Comparison of ENCODE assay signal across 12 cellular contexts in genomic region chr13:40961224-40961623, GRCh38. TPM values are rescaled to one million over a fixed set of nuclear protein-coding genes. Genes with fewer than 3 reads are reported as not detected.
DNase-seq lines count a peak whose midpoint lies in the region; TF ChIP-seq lines count a peak whose summit lies in the region.
"Had no signal": no experiment of that assay in that cellular context is flagged by ENCODE, and none has a peak within 500 bp of the region (broad histone marks: within the 10 kb centered on the region; RNA-seq: fewer than 3 reads in every experiment).

No MANE protein-coding gene starts in this region.

- DNase-seq in activated CD4-positive, alpha-beta T cell treated with anti-CD3 and anti-CD28 coated beads, Interleukin-2, amount 10 ng/mL, durations not matched to agents 7 days and 5 days: no peak
- DNase-seq in activated CD4-positive, alpha-beta T cell treated with anti-CD3 and anti-CD28 coated beads for 48 hours: no peak
- DNase-seq in Kasumi-1 (lab: John Stamatoyannopoulos, UW): peak; percentile 60 to 77
- DNase-seq in activated CD4-positive, alpha-beta memory T cell treated with anti-CD3 and anti-CD28 coated beads for 36 hours: no peak
- DNase-seq in NCI-H510A treated with DMSO at 0.1 percent for 48 hours (lab: John Stamatoyannopoulos, UW): no peak
- no peak for DNase-seq in AG20443 (ENCODE audit: low spot score)
- DNase-seq in NCI-H345 treated with DMSO at 0.1 percent for 48 hours (lab: John Stamatoyannopoulos, UW; ENCODE audit: unreplicated experiment): no peak
- DNase-seq: central memory CD4-positive, alpha-beta T cell; H7; NCI-H2171 treated with DMSO at 0.1 percent for 48 hours had no signal

- peaks cover 37% of the 10 kb centered on the region for H3K36me3 Mint-ChIP-seq in activated CD4-positive, alpha-beta T cell treated with anti-CD3 and anti-CD28 coated beads, Interleukin-2, amount 10 ng/mL, durations not matched to agents 7 days and 5 days (ENCODE audit: low read depth)
- H3K36me3 Mint-ChIP-seq in activated CD4-positive, alpha-beta memory T cell treated with anti-CD3 and anti-CD28 coated beads for 36 hours: peaks cover 22% of the 10 kb centered on the region

- H3K9me3 Mint-ChIP-seq in activated CD4-positive, alpha-beta T cell treated with anti-CD3 and anti-CD28 coated beads, Interleukin-2, amount 10 ng/mL, durations not matched to agents 7 days and 5 days: no peaks in the 10 kb centered on the region
- no peaks in the 10 kb centered on the region for H3K9me3 Mint-ChIP-seq in activated CD4-positive, alpha-beta memory T cell treated with anti-CD3 and anti-CD28 coated beads for 36 hours

- no peaks in the 10 kb centered on the region for H3K9me3 ChIP-seq in neutrophil
- H3K9me3 ChIP-seq: A549 had no signal

- H3K36me3 ChIP-seq in neutrophil: peaks cover 16% of the 10 kb centered on the region

- H3K27me3 Mint-ChIP-seq in activated CD4-positive, alpha-beta T cell treated with anti-CD3 and anti-CD28 coated beads, Interleukin-2, amount 10 ng/mL, durations not matched to agents 7 days and 5 days: no peaks in the 10 kb centered on the region
- no peaks in the 10 kb centered on the region for H3K27me3 Mint-ChIP-seq in activated CD4-positive, alpha-beta memory T cell treated with anti-CD3 and anti-CD28 coated beads for 36 hours

- H3K4me1 ChIP-seq in neutrophil (ENCODE audit: control insufficient read depth in 1 of 2, insufficient read depth in 1 of 2, low read depth in 1 of 2, low read length in 1 of 2): peaks cover 67 to 68% of the 10 kb centered on the region in 2 experiments

- H3K4me1 Mint-ChIP-seq in activated CD4-positive, alpha-beta T cell treated with anti-CD3 and anti-CD28 coated beads, Interleukin-2, amount 10 ng/mL, durations not matched to agents 7 days and 5 days: peaks cover 52% of the 10 kb centered on the region
- H3K4me1 Mint-ChIP-seq in activated CD4-positive, alpha-beta memory T cell treated with anti-CD3 and anti-CD28 coated beads for 36 hours (ENCODE audit: low read depth): peaks cover 69% of the 10 kb centered on the region

- H3K4me3 ChIP-seq in neutrophil (ENCODE audit: low read depth in 1 of 2, low read length in 1 of 2): peak overlapping the region; percentile 48 to 51
- H3K4me3 ChIP-seq: A549 had no signal

- POLR2A ChIA-PET in activated CD4-positive, alpha-beta T cell treated with anti-CD3 and anti-CD28 coated beads, Interleukin-2, amount 10 ng/mL, durations not matched to agents 7 days and 5 days (lab: Charles Lee): interaction anchor here (0.6 to 0.9 kb wide), 2 partner anchors 8 to 9 kb away, joined by 3 to 6 read pairs; no protein-coding TSS in a partner anchor
- POLR2A ChIA-PET in activated CD4-positive, alpha-beta memory T cell treated with anti-CD3 and anti-CD28 coated beads for 36 hours (lab: Charles Lee): no interaction called here

- no peak for TF ChIP-seq CTCF in neutrophil (IDR thresholded peaks at IDR 0.05)

- H3K27me3 ChIP-seq in neutrophil: no peaks in the 10 kb centered on the region

- H3K27ac Mint-ChIP-seq in activated CD4-positive, alpha-beta T cell treated with anti-CD3 and anti-CD28 coated beads, Interleukin-2, amount 10 ng/mL, durations not matched to agents 7 days and 5 days: peak overlapping the region; percentile 44
- H3K27ac Mint-ChIP-seq in activated CD4-positive, alpha-beta memory T cell treated with anti-CD3 and anti-CD28 coated beads for 36 hours: peak overlapping the region; percentile 71

- intact Hi-C loops in activated CD4-positive, alpha-beta memory T cell treated with anti-CD3 and anti-CD28 coated beads for 36 hours (cut with micrococcal nuclease): no loop called here

- H3K4me3 Mint-ChIP-seq in activated CD4-positive, alpha-beta T cell treated with anti-CD3 and anti-CD28 coated beads, Interleukin-2, amount 10 ng/mL, durations not matched to agents 7 days and 5 days: no peak overlapping the region
- no peak overlapping the region for H3K4me3 Mint-ChIP-seq in activated CD4-positive, alpha-beta memory T cell treated with anti-CD3 and anti-CD28 coated beads for 36 hours

- H3K27ac ChIP-seq in neutrophil: peak overlapping the region; percentile 89
- H3K27ac ChIP-seq: A549 had no signal

- CTCF ChIA-PET in activated CD4-positive, alpha-beta T cell treated with anti-CD3 and anti-CD28 coated beads, Interleukin-2, amount 10 ng/mL, durations not matched to agents 7 days and 5 days (lab: Charles Lee): interaction anchor here (0.7 to 1.5 kb wide), 4 partner anchors 9 to 20 kb away, joined by 3 to 5 read pairs (median 3); no protein-coding TSS in a partner anchor
- CTCF ChIA-PET in activated CD4-positive, alpha-beta memory T cell treated with anti-CD3 and anti-CD28 coated beads for 36 hours (lab: Charles Lee): interaction anchor here (0.6 to 1.9 kb wide), 5 partner anchors 11 to 669 kb away, joined by 3 to 10 read pairs (median 4); no protein-coding TSS in a partner anchor

RNA-seq across cellular contexts. Expression of gene ELF1, which starts 57.9 kb away (rescaled TPM):
- total RNA-seq in activated CD4-positive, alpha-beta T cell treated with anti-CD3 and anti-CD28 coated beads, Interleukin-2, amount 10 ng/mL, durations not matched to agents 7 days and 5 days: 100 to 1,000 TPM; 125 to 149 TPM
- total RNA-seq in activated CD4-positive, alpha-beta memory T cell treated with anti-CD3 and anti-CD28 coated beads for 36 hours: 10 to 100 TPM; 70.8 to 71.2 TPM

Comparison
In these comparisons a context has a peak if more than half of its experiments do, and no peak if none do; other contexts are left out.
1. DNase-seq: peak in Kasumi-1 (2 of 2); none in activated CD4-positive, alpha-beta T cell treated with anti-CD3 and anti-CD28 coated beads, Interleukin-2, amount 10 ng/mL, durations not matched to agents 7 days and 5 days (single experiment), activated CD4-positive, alpha-beta T cell treated with anti-CD3 and anti-CD28 coated beads for 48 hours (single experiment), activated CD4-positive, alpha-beta memory T cell treated with anti-CD3 and anti-CD28 coated beads for 36 hours (single experiment), NCI-H510A treated with DMSO at 0.1 percent for 48 hours (single experiment), AG20443 (single experiment) and NCI-H345 treated with DMSO at 0.1 percent for 48 hours (single experiment).